Comparison of ENCODE assay signal across 16 cellular contexts in the genomic region with DNA sequence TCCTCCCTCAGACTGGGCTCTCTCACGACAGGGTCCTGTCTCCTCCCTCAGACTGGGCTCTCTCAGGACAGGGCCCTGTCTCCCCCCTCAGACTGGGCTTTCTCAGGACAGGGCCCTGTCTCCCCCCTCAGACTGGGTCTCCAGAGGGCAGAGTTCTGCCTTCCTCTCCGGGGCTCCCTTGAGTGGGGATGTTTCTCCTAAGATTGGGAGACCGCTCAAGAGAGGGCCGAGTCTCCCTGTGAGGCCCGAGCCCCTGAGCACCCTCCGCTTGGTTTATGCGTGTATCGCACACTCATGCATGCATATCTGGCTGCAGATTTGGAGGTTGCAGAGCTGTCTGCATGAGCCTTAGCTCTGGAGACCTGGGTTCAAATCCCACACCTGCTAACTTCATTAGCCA. TPM values are rescaled to one million over a fixed set of nuclear protein-coding genes. Genes with fewer than 3 reads are reported as not detected.
DNase-seq lines count a peak whose midpoint lies in the region; FAIRE-seq and TF ChIP-seq lines count a peak whose summit lies in the region.
"Had no signal": no experiment of that assay in that cellular context is flagged by ENCODE, and none has a peak within 500 bp of the region (broad histone marks: within the 10 kb centered on the region; RNA-seq: fewer than 3 reads in every experiment).

No MANE protein-coding gene starts in this region.

- no peak overlapping the region for H3K27ac Mint-ChIP-seq in Calu3 (ENCODE audit: unreplicated experiment)
- H3K27ac Mint-ChIP-seq: CD4-positive, CD25-positive, alpha-beta regulatory T cell had no signal

- CTCF ChIA-PET in Calu3 (lab: Charles Lee), result no interaction called here

- no peaks in the 10 kb centered on the region for H3K36me3 ChIP-seq in sigmoid colon
- H3K36me3 ChIP-seq: BLaER1 had no signal

- H3K4me1 ChIP-seq in sigmoid colon, result no peaks in the 10 kb centered on the region

- no peak overlapping the region for H3K4me3 ChIP-seq in sigmoid colon
- H3K4me3 ChIP-seq: BLaER1, GM23248 had no signal

- no peak for TF ChIP-seq POLR2A in sigmoid colon (IDR thresholded peaks at IDR 0.05)

- peak; percentile 39 for DNase-seq in activated effector memory CD4-positive, alpha-beta T cell treated with anti-CD3 and anti-CD28 coated beads, Interleukin-2, amount 50 U/mL, for 16 hours
- DNase-seq in activated effector memory CD4-positive, alpha-beta T cell treated with Interleukin-2 at 50 U/mL for 16 hours, result no peak
- DNase-seq in islet precursor cell, result peak; percentile 38
- DNase-seq in sigmoid colon, result peak; percentile 27
- no peak for DNase-seq in cerebellar cortex (ENCODE audit: low spot score)
- DNase-seq in RCC 7860 (ENCODE audit: low spot score), result no peak
- no peak for DNase-seq in Calu3
- DNase-seq: 8988T; AML-193; CD4-positive, CD25-positive, alpha-beta regulatory T cell; DMS 273 treated with DMSO at 0.1 percent for 48 hours; GM23248; H7 had no signal

- no peak for FAIRE-seq in RCC 7860 (lab: Jason Lieb, UNC)

- 87 to 89% methylated on average over 8 of the region's 8 CpGs for WGBS in sigmoid colon, 2 donors

- no peaks in the 10 kb centered on the region for H3K36me3 Mint-ChIP-seq in Calu3 (ENCODE audit: insufficient read depth, unreplicated experiment)
- H3K36me3 Mint-ChIP-seq: CD4-positive, CD25-positive, alpha-beta regulatory T cell had no signal

- no TSS peak for BruUV-seq in Calu3 (replicated peaks; lab: Mats Ljungman, UMichigan)

- H3K27ac ChIP-seq in sigmoid colon, result no peak overlapping the region
- H3K27ac ChIP-seq: BLaER1, GM23248 had no signal

- H3K4me1 Mint-ChIP-seq in Calu3 (ENCODE audit: low read depth, unreplicated experiment), result no peaks in the 10 kb centered on the region

- TF ChIP-seq EP300 in sigmoid colon (IDR thresholded peaks at IDR 0.05), result no peak

- TF ChIP-seq CTCF in sigmoid colon (IDR thresholded peaks at IDR 0.05) (no peak), Calu3 (IDR thresholded peaks at IDR 0.05; ENCODE audit: unreplicated experiment) (no peak)

- intact Hi-C loops in sigmoid colon (cut with DNase I) (no loop called here), Calu3 (cut with micrococcal nuclease; ENCODE audit: unreplicated experiment) (no loop called here)

- no peaks in the 10 kb centered on the region for H3K9me3 ChIP-seq in sigmoid colon
- H3K9me3 ChIP-seq: BLaER1 had no signal

- no peak overlapping the region for H3K4me3 Mint-ChIP-seq in Calu3 (ENCODE audit: low read depth, unreplicated experiment)
- H3K4me3 Mint-ChIP-seq: CD4-positive, CD25-positive, alpha-beta regulatory T cell had no signal

- peaks cover 79% of the 10 kb centered on the region for H3K27me3 Mint-ChIP-seq in Calu3 (ENCODE audit: unreplicated experiment)
- H3K27me3 Mint-ChIP-seq: CD4-positive, CD25-positive, alpha-beta regulatory T cell had no signal

- H3K9me3 Mint-ChIP-seq in Calu3 (ENCODE audit: low read depth, unreplicated experiment), result no peaks in the 10 kb centered on the region
- H3K9me3 Mint-ChIP-seq: CD4-positive, CD25-positive, alpha-beta regulatory T cell had no signal

- no peaks in the 10 kb centered on the region for H3K27me3 ChIP-seq in sigmoid colon
- H3K27me3 ChIP-seq: BLaER1 had no signal

RNA-seq across cellular contexts. Expression of gene CSF3R, which starts 39.3 kb away (rescaled TPM):
- total RNA-seq in sigmoid colon (1 to 10 TPM; 7.5 to 9.1 (median 8.6) TPM), Calu3 (2022) (not detected in 2 replicates)
- 1 to 10 TPM; 3.9 to 4.2 (median 3.9) TPM for polyA plus RNA-seq in sigmoid colon
- total RNA-seq: Daoy, GM23248, HT-29 had no signal
- polyA plus RNA-seq: GM23248 had no signal

RNA-seq across cellular contexts. Expression of gene MRPS15, which starts 57.8 kb away (rescaled TPM):
- total RNA-seq in sigmoid colon (100 to 1,000 TPM in 1 of 4 donors, 10 to 100 TPM in 3; 70.3 to 115 (median 79.0) TPM), Calu3 (2022) (84.1 and 97.8 TPM in 2 replicates)
- polyA plus RNA-seq in sigmoid colon, result 100 to 1,000 TPM in 2 of 3 donors, 10 to 100 TPM in 1; 81.1 to 103 (median 103) TPM

Comparison
In these comparisons a context has a peak if more than half of its experiments do, and no peak if none do; other contexts are left out.
1. DNase-seq: peak in activated effector memory CD4-positive, alpha-beta T cell treated with anti-CD3 and anti-CD28 coated beads, Interleukin-2, amount 50 U/mL, for 16 hours (single experiment), islet precursor cell (single experiment) and sigmoid colon (single experiment); none in activated effector memory CD4-positive, alpha-beta T cell treated with Interleukin-2 at 50 U/mL for 16 hours (single experiment), cerebellar cortex (single experiment), RCC 7860 (single experiment) and Calu3 (single experiment).